ENCODE assay signal across 9 cellular contexts in the genomic region with DNA sequence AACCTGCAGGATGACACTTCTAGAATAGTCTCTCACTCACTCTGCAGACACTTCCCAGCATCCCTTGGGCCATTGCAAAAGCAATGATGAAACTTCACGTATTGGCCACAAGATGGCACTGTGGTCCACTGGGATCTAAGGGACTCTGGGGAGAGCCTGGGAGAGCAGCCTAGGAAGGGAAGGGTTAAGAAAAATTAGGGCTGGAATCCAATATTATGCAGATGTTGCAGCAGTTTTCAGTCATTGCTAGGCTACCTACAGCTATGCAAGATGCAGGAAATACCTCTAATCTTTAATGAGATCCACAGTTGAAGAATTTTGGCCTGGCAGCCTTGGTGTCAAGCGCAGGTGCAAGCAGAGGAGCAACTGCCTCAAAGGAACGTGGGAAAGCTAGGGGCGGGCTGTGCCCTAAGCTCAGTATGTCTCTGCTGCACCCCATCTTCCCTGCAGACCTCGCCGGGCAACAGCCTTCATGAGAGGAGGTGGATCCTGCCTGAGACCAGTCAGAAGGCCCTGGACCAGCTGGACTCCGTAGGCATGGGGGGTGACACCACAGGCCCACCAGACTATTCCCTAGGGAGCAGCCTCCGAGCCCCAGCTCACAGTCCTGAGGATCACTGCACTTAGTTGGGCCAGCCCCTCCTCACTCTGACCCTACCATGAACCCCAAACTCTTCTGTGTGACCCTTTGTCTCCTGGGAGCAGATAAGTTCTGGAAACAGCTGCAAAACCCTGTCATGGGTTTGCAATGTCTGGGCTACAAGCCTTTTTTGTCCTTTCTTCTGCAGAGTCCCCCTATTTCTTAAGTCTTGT.
A peak's percentile ranks its signal among the peaks of the same experiment; 100 is the strongest.
DNase-seq lines count a peak whose midpoint lies in the region; ATAC-seq and TF ChIP-seq lines count a peak whose summit lies in the region.
"Had no signal": no experiment of that assay in that cellular context is flagged by ENCODE, and none has a peak within 500 bp of the region (broad histone marks: within the 10 kb centered on the region; RNA-seq: fewer than 3 reads in every experiment).

No MANE protein-coding gene starts in this region.

- H3K9me3 ChIP-seq in H9 (ENCODE audit: control insufficient read depth, low read depth, low read length) (no peaks in the 10 kb centered on the region), mesenchymal stem cell (ENCODE audit: control insufficient read depth, low read length) (no peaks in the 10 kb centered on the region), upper lobe of left lung (no peaks in the 10 kb centered on the region)

- H3K4me1 Mint-ChIP-seq in H9 (peaks cover 13 to 14% of the 10 kb centered on the region in 2 experiments), T-cell (peaks cover 21 to 28% (median 24%) of the 10 kb centered on the region in 3 donors)
- peaks cover 21% of the 10 kb centered on the region for H3K4me1 Mint-ChIP-seq in dendritic cell treated with granulocyte-macrophage colony-stimulating factor and Interleukin-4, amounts not matched to agents 40 ng/mL and 50 ng/mL, for 4 days (ENCODE audit: low read depth)

- no peak overlapping the region for H3K4me3 ChIP-seq in mesenchymal stem cell (ENCODE audit: insufficient read depth in 1 of 2, low read depth in 1 of 2, low read length in 2 of 2)
- no peak overlapping the region for H3K4me3 ChIP-seq in upper lobe of left lung

- H3K4me3 Mint-ChIP-seq in H9 (no peak overlapping the region), T-cell (peak overlapping the region in 1 of 3 donors; percentile 74)
- no peak overlapping the region for H3K4me3 Mint-ChIP-seq in dendritic cell treated with granulocyte-macrophage colony-stimulating factor and Interleukin-4, amounts not matched to agents 40 ng/mL and 50 ng/mL, for 4 days
- H3K4me3 Mint-ChIP-seq: naive B cell had no signal

- H3K56ac ChIP-seq in H9 (ENCODE audit: insufficient read length, low read depth, low read length): no peak overlapping the region

- H3K4ac ChIP-seq in H9 (ENCODE audit: low read depth, low read length): no peak overlapping the region
- no peak overlapping the region for H3K4ac ChIP-seq in mesenchymal stem cell (ENCODE audit: low read depth in 1 of 2, low read length in 2 of 2)

- H4K20me1 ChIP-seq in H9 (ENCODE audit: control insufficient read depth, insufficient read depth, insufficient read length): no peaks in the 10 kb centered on the region

- no peak overlapping the region for H2BK5ac ChIP-seq in H9 (ENCODE audit: insufficient read length, low read length)
- H2BK5ac ChIP-seq in mesenchymal stem cell (ENCODE audit: low read depth, low read length, poor library complexity, severe bottlenecking): no peak overlapping the region

- intact Hi-C loops in dendritic cell treated with granulocyte-macrophage colony-stimulating factor and Interleukin-4, amounts not matched to agents 40 ng/mL and 50 ng/mL, for 4 days (cut with micrococcal nuclease): no loop called here

- H3K36me3 ChIP-seq in mesenchymal stem cell (ENCODE audit: control insufficient read depth in 1 of 2, insufficient read depth in 2 of 2, low read depth in 1 of 2, low read length in 2 of 2) (no peaks in the 10 kb centered on the region), upper lobe of left lung (no peaks in the 10 kb centered on the region)

- H2BK120ac ChIP-seq in H9 (ENCODE audit: low read depth, low read length, poor library complexity, severe bottlenecking) (no peak overlapping the region), mesenchymal stem cell (ENCODE audit: low read depth, low read length) (no peak overlapping the region)

- H3K23me2 ChIP-seq in H9 (ENCODE audit: insufficient read length, low read depth, low read length, poor library complexity, severe bottlenecking): no peaks in the 10 kb centered on the region

- H2AFZ ChIP-seq in H9 (ENCODE audit: low read length) (no peak overlapping the region), mesenchymal stem cell (ENCODE audit: low read depth, low read length) (no peak overlapping the region)

- H3K23ac ChIP-seq in H9 (ENCODE audit: insufficient read length, low read depth, low read length) (no peak overlapping the region), mesenchymal stem cell (ENCODE audit: low read length in 2 of 2) (no peak overlapping the region)

- H3K36me3 Mint-ChIP-seq in H9 (ENCODE audit: insufficient read depth in 1 of 3, low read depth in 3 of 3): no peaks in the 10 kb centered on the region
- no peaks in the 10 kb centered on the region for H3K36me3 Mint-ChIP-seq in T-cell
- no peaks in the 10 kb centered on the region for H3K36me3 Mint-ChIP-seq in dendritic cell treated with granulocyte-macrophage colony-stimulating factor and Interleukin-4, amounts not matched to agents 40 ng/mL and 50 ng/mL, for 4 days (ENCODE audit: low read depth)
- H3K36me3 Mint-ChIP-seq: naive B cell had no signal

- no peak overlapping the region for H3T11ph ChIP-seq in H9 (ENCODE audit: low read length)

- no peak overlapping the region for H4K5ac ChIP-seq in H9 (ENCODE audit: insufficient read length, low read depth, low read length)

- CTCF ChIA-PET in T-cell (lab: Charles Lee): interaction anchor here (0.6 to 2.1 kb wide), 9 partner anchors 10 to 1030 kb away, joined by 3 to 7 read pairs (median 3); no protein-coding TSS in a partner anchor

- H3K27ac ChIP-seq in H9 (ENCODE audit: insufficient read length, low read depth, low read length) (no peak overlapping the region), mesenchymal stem cell (ENCODE audit: low read length, poor library complexity, severe bottlenecking) (no peak overlapping the region), upper lobe of left lung (no peak overlapping the region)

- H3K27me3 Mint-ChIP-seq in H9 (ENCODE audit: low read depth): peaks cover 11% of the 10 kb centered on the region
- H3K27me3 Mint-ChIP-seq in T-cell: no peaks in the 10 kb centered on the region
- no peaks in the 10 kb centered on the region for H3K27me3 Mint-ChIP-seq in dendritic cell treated with granulocyte-macrophage colony-stimulating factor and Interleukin-4, amounts not matched to agents 40 ng/mL and 50 ng/mL, for 4 days

- H3K14ac ChIP-seq in H9 (ENCODE audit: insufficient read depth, low read length) (no peak overlapping the region), mesenchymal stem cell (ENCODE audit: low read length in 2 of 2) (no peak overlapping the region)

- H3K9ac ChIP-seq in H9 (ENCODE audit: extremely low read depth, insufficient read length, low read length) (no peak overlapping the region), mesenchymal stem cell (ENCODE audit: low read length) (no peak overlapping the region)

- H3K4me2 ChIP-seq in H9 (ENCODE audit: insufficient read depth, insufficient read length, low read length) (no peak overlapping the region), mesenchymal stem cell (ENCODE audit: low read length, poor library complexity, severe bottlenecking) (no peak overlapping the region)

- H2BK15ac ChIP-seq in H9 (ENCODE audit: low read depth, low read length) (no peak overlapping the region), mesenchymal stem cell (ENCODE audit: low read depth, poor library complexity, severe bottlenecking) (no peak overlapping the region)

- H3K4me1 ChIP-seq in H9 (ENCODE audit: insufficient read depth, low read length): no peaks in the 10 kb centered on the region; the same call in 1 of the 2 replicates
- H3K4me1 ChIP-seq in mesenchymal stem cell (ENCODE audit: control insufficient read depth, insufficient read depth, low read depth, low read length): peaks cover 10% of the 10 kb centered on the region
- H3K4me1 ChIP-seq in upper lobe of left lung: peaks cover 0 to 4% (median 2%) of the 10 kb centered on the region in 4 donors

- no peak for TF ChIP-seq POLR2A in upper lobe of left lung (IDR thresholded peaks at IDR 0.05)

- H3K27me3 ChIP-seq in H9 (ENCODE audit: insufficient read depth, low read length) (no peaks in the 10 kb centered on the region), mesenchymal stem cell (ENCODE audit: control insufficient read depth in 1 of 2, insufficient read depth in 1 of 2, low read length in 2 of 2) (no peaks in the 10 kb centered on the region), upper lobe of left lung (no peaks in the 10 kb centered on the region)

- ATAC-seq in T-cell (replicated peaks in 1 of 4) (peak; percentile 48 to 69 (median 50)), upper lobe of left lung (ENCODE audit: low FRiP score in 2 of 2) (peak; percentile 66 to 85)

- no peaks in the 10 kb centered on the region for H3K79me2 ChIP-seq in H9 (ENCODE audit: insufficient read depth, low read length)

- TF ChIP-seq CTCF in H9 (conservative IDR thresholded peaks at IDR 0.05) (peak; percentile 69), upper lobe of left lung (IDR thresholded peaks at IDR 0.05) (peak; percentile 36 to 62 (median 49))

- H2AK5ac ChIP-seq in H9 (ENCODE audit: insufficient read length, low read length) (no peak overlapping the region), mesenchymal stem cell (ENCODE audit: low read length, severe bottlenecking) (no peak overlapping the region)

- no peak for TF ChIP-seq EP300 in upper lobe of left lung (IDR thresholded peaks at IDR 0.05)

- no CpG with 5 or more reads among the region's 8 CpGs for WGBS in H9 (ENCODE audit: extremely low coverage, insufficient read length, low lambda C conversion rate)
- WGBS in mesenchymal stem cell: 49% methylated on average over 8 of the region's 8 CpGs
- 38 to 55% methylated on average over 7 to 8 of the region's 8 CpGs for WGBS in upper lobe of left lung, 2 donors

- H3K79me1 ChIP-seq in H9 (ENCODE audit: insufficient read depth, low read depth, low read length, poor library complexity, severe bottlenecking): no peaks in the 10 kb centered on the region
- no peaks in the 10 kb centered on the region for H3K79me1 ChIP-seq in mesenchymal stem cell (replicated peaks; ENCODE audit: low read length, poor library complexity, severe bottlenecking)

- no peak overlapping the region for H2BK12ac ChIP-seq in H9 (ENCODE audit: insufficient read length, low read depth, low read length)
- peak overlapping the region in 1 of 2 experiments; percentile 11 for H2BK12ac ChIP-seq in mesenchymal stem cell (ENCODE audit: low read length in 2 of 2)

- POLR2A ChIA-PET in T-cell (lab: Charles Lee): interaction anchor here in 1 of 2 donors (0.8 kb wide), 1 partner anchor 63 kb away, joined by 3 read pairs; no protein-coding TSS in a partner anchor

- no peak overlapping the region for H4K8ac ChIP-seq in H9 (replicated peaks; ENCODE audit: insufficient read length, low read depth, low read length)
- H4K8ac ChIP-seq in mesenchymal stem cell (ENCODE audit: low read length): no peak overlapping the region

- no peak overlapping the region for H2BK20ac ChIP-seq in H9 (ENCODE audit: low read depth, low read length, poor library complexity, severe bottlenecking)

- H3K27ac Mint-ChIP-seq in H9: no peak overlapping the region
- H3K27ac Mint-ChIP-seq in T-cell: peak overlapping the region; percentile 22 to 62
- H3K27ac Mint-ChIP-seq in dendritic cell treated with granulocyte-macrophage colony-stimulating factor and Interleukin-4, amounts not matched to agents 40 ng/mL and 50 ng/mL, for 4 days: peak overlapping the region; percentile 78
- H3K27ac Mint-ChIP-seq: naive B cell had no signal

- DNase-seq in activated T-cell treated with anti-CD3 and anti-CD28 coated beads for 1 hour (ENCODE audit: low read depth) (peak; percentile 20), activated T-cell treated with anti-CD3 and anti-CD28 coated beads for 4 hours (no peak), H9 (peak; percentile 60), LoVo (ENCODE audit: low spot score) (peak; percentile 64), T-cell (peak in 13 of 34 experiments; percentile 8 to 41 (median 20)), mesenchymal stem cell (peak; percentile 73), upper lobe of left lung (peak in 1 of 2 donors; percentile 48)
- DNase-seq: naive B cell had no signal

- H3K18ac ChIP-seq in H9 (ENCODE audit: insufficient read length, low read depth, low read length) (no peak overlapping the region), mesenchymal stem cell (ENCODE audit: low read depth in 1 of 2, low read length in 2 of 2) (no peak overlapping the region)

- H3K9me3 Mint-ChIP-seq in H9: no peaks in the 10 kb centered on the region
- H3K9me3 Mint-ChIP-seq in T-cell: no peaks in the 10 kb centered on the region
- no peaks in the 10 kb centered on the region for H3K9me3 Mint-ChIP-seq in dendritic cell treated with granulocyte-macrophage colony-stimulating factor and Interleukin-4, amounts not matched to agents 40 ng/mL and 50 ng/mL, for 4 days
- H3K9me3 Mint-ChIP-seq: naive B cell had no signal

- no peak overlapping the region for H4K91ac ChIP-seq in H9 (ENCODE audit: insufficient read length, low read depth, low read length)
- H4K91ac ChIP-seq in mesenchymal stem cell (ENCODE audit: low read length): no peak overlapping the region

Comparison
In these comparisons a context has a peak if more than half of its experiments do, and no peak if none do; other contexts are left out.
1. H3K27ac Mint-ChIP-seq: peak in T-cell (2 of 2) and dendritic cell treated with granulocyte-macrophage colony-stimulating factor and Interleukin-4, amounts not matched to agents 40 ng/mL and 50 ng/mL, for 4 days (single experiment); none in H9 (0 of 3).